ENCODE assay signal across 2 cellular contexts in genomic region chr22:23122992-23123803, GRCh38.
TF ChIP-seq lines count a peak whose summit lies in the region.

No MANE protein-coding gene starts in this region.

TF ChIP-seq in K562, 482 proteins besides CTCF, POLR2A, EP300 and RAD21 (continues in another document):
- TF ChIP-seq SIX5 (IDR thresholded peaks at IDR 0.05; ENCODE audit: borderline replicate concordance in 1 of 2, insufficient read depth in 1 of 2, low read depth in 1 of 2, low read length in 2 of 2): 0 out of 4 replicates have a peak, but pooled peaks of 1 of the 2 experiments have one; percentile 5
- no peak for TF ChIP-seq CREB5 (CRISPR knock-in tag; IDR thresholded peaks at IDR 0.05)
- no peak for TF ChIP-seq POLR2B (IDR thresholded peaks at IDR 0.05; ENCODE audit: low read depth, partially characterized antibody)
- 0 out of 2 replicates have a peak, but pooled peaks have one; percentile 14 for TF ChIP-seq BMI1 (IDR thresholded peaks at IDR 0.05; ENCODE audit: low read length)
- no peak for TF ChIP-seq DEAF1 (CRISPR knock-in tag; IDR thresholded peaks at IDR 0.05)
- TF ChIP-seq, protein P1, sequence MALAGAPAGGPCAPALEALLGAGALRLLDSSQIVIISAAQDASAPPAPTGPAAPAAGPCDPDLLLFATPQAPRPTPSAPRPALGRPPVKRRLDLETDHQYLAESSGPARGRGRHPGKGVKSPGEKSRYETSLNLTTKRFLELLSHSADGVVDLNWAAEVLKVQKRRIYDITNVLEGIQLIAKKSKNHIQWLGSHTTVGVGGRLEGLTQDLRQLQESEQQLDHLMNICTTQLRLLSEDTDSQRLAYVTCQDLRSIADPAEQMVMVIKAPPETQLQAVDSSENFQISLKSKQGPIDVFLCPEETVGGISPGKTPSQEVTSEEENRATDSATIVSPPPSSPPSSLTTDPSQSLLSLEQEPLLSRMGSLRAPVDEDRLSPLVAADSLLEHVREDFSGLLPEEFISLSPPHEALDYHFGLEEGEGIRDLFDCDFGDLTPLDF (CRISPR knock-in tag; IDR thresholded peaks at IDR 0.05): peak; percentile 10; the same call in 1 of the 2 replicates
- TF ChIP-seq, protein P2, sequence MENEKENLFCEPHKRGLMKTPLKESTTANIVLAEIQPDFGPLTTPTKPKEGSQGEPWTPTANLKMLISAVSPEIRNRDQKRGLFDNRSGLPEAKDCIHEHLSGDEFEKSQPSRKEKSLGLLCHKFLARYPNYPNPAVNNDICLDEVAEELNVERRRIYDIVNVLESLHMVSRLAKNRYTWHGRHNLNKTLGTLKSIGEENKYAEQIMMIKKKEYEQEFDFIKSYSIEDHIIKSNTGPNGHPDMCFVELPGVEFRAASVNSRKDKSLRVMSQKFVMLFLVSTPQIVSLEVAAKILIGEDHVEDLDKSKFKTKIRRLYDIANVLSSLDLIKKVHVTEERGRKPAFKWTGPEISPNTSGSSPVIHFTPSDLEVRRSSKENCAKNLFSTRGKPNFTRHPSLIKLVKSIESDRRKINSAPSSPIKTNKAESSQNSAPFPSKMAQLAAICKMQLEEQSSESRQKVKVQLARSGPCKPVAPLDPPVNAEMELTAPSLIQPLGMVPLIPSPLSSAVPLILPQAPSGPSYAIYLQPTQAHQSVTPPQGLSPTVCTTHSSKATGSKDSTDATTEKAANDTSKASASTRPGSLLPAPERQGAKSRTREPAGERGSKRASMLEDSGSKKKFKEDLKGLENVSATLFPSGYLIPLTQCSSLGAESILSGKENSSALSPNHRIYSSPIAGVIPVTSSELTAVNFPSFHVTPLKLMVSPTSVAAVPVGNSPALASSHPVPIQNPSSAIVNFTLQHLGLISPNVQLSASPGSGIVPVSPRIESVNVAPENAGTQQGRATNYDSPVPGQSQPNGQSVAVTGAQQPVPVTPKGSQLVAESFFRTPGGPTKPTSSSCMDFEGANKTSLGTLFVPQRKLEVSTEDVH (IDR thresholded peaks at IDR 0.05; ENCODE audit: low read depth, partially characterized antibody): no peak
- TF ChIP-seq, protein P3, sequence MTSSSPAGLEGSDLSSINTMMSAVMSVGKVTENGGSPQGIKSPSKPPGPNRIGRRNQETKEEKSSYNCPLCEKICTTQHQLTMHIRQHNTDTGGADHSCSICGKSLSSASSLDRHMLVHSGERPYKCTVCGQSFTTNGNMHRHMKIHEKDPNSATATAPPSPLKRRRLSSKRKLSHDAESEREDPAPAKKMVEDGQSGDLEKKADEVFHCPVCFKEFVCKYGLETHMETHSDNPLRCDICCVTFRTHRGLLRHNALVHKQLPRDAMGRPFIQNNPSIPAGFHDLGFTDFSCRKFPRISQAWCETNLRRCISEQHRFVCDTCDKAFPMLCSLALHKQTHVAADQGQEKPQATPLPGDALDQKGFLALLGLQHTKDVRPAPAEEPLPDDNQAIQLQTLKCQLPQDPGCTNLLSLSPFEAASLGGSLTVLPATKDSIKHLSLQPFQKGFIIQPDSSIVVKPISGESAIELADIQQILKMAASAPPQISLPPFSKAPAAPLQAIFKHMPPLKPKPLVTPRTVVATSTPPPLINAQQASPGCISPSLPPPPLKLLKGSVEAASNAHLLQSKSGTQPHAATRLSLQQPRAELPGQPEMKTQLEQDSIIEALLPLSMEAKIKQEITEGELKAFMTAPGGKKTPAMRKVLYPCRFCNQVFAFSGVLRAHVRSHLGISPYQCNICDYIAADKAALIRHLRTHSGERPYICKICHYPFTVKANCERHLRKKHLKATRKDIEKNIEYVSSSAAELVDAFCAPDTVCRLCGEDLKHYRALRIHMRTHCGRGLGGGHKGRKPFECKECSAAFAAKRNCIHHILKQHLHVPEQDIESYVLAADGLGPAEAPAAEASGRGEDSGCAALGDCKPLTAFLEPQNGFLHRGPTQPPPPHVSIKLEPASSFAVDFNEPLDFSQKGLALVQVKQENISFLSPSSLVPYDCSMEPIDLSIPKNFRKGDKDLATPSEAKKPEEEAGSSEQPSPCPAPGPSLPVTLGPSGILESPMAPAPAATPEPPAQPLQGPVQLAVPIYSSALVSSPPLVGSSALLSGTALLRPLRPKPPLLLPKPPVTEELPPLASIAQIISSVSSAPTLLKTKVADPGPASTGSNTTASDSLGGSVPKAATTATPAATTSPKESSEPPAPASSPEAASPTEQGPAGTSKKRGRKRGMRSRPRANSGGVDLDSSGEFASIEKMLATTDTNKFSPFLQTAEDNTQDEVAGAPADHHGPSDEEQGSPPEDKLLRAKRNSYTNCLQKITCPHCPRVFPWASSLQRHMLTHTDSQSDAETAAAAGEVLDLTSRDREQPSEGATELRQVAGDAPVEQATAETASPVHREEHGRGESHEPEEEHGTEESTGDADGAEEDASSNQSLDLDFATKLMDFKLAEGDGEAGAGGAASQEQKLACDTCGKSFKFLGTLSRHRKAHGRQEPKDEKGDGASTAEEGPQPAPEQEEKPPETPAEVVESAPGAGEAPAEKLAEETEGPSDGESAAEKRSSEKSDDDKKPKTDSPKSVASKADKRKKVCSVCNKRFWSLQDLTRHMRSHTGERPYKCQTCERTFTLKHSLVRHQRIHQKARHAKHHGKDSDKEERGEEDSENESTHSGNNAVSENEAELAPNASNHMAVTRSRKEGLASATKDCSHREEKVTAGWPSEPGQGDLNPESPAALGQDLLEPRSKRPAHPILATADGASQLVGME (CRISPR knock-in tag; IDR thresholded peaks at IDR 0.05): no peak
- no peak for TF ChIP-seq KLF13 (tag; IDR thresholded peaks at IDR 0.05; ENCODE audit: borderline replicate concordance, low read depth)

TF ChIP-seq in SK-N-SH, 30 proteins besides CTCF, POLR2A, EP300 and RAD21:
- TF ChIP-seq TCF12 (IDR thresholded peaks at IDR 0.05): no peak
- no peak for TF ChIP-seq YY1 (IDR thresholded peaks at IDR 0.05; ENCODE audit: low read depth)
- no peak for TF ChIP-seq FOXJ3 (CRISPR knock-in tag; IDR thresholded peaks at IDR 0.05)
- TF ChIP-seq MXI1 (IDR thresholded peaks at IDR 0.05; ENCODE audit: low read depth, low read length): no peak
